1 cellular context compared by ENCODE assay signal in the genomic region with DNA sequence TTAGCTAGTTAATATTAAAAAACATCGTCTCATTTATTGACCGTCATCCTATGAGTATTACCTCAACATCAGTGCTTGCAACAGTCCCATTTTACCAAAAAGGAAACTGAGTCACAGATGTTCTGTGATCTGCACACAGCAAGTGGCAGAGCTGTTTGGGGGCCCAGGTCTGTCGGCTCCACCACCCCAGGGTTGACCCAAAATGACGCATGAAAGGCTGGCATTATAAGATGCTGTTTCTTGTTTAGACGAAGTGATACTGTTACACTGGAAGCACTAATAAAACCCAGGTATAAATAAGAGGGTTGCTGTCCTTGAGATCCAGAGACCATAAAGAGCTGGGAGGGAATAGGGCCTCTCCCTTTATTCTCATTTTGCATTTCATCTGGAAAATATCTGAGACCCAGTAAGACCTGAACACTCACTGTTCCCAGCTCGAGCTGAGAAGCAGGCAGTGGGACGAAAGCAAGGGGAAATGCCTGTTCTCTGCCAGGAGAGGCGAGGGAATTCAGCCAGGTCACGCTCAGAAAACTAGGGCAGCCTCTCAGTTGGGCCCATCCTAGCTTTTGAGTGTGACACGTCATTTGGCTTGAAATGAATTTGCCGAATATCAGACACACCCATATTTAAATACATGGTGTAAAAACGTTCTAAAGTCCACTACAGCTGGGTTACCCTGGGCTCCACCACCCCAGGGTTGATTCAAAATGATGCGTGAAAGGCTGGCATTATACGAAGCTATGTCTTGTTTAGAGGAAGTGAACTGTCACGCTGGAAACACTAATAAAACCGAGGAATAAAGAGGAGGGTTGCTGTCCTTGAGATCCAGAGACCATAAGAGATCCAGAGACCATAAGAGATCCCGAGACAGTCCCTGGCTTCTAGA.
A peak's percentile ranks its signal among the peaks of the same experiment; 100 is the strongest.
TF ChIP-seq lines count a peak whose summit lies in the region.

No MANE protein-coding gene starts in this region.

TF ChIP-seq in HepG2, 621 proteins besides CTCF, POLR2A, EP300 and RAD21:
- 0 out of 2 replicates have a peak, but pooled peaks have one; percentile 10 for TF ChIP-seq DZIP1 (CRISPR knock-in tag; IDR thresholded peaks at IDR 0.05)
- TF ChIP-seq ZUFSP (CRISPR knock-in tag; IDR thresholded peaks at IDR 0.05; ENCODE audit: borderline replicate concordance), result no peak
- TF ChIP-seq ZNF124 (CRISPR knock-in tag; IDR thresholded peaks at IDR 0.05), result no peak
TF ChIP-seq in HepG2: peak in this region for 1.
